ENCODE assay signal across 1 cellular context in genomic region chr12:54374555-54375257, GRCh38.
TF ChIP-seq lines count a peak whose summit lies in the region.

No MANE protein-coding gene starts in this region.

TF ChIP-seq in GM12878, 131 proteins besides CTCF, POLR2A, EP300 and RAD21:
- TF ChIP-seq PKNOX1 (IDR thresholded peaks at IDR 0.05) (peak; percentile 73), NBN (IDR thresholded peaks at IDR 0.05) (no peak)
